Comparison of ENCODE assay signal across 1 cellular context in genomic region chr12:92144045-92144630, GRCh38.
TF ChIP-seq lines count a peak whose summit lies in the region.

No MANE protein-coding gene starts in this region.

TF ChIP-seq in HepG2, 621 proteins besides CTCF, POLR2A, EP300 and RAD21 (continued from another document and continues in another):
- TF ChIP-seq HNF1A (IDR thresholded peaks at IDR 0.05; ENCODE audit: low read depth) (no peak), HNF1A (CRISPR knock-in tag; IDR thresholded peaks at IDR 0.05; ENCODE audit: borderline replicate concordance) (peak; percentile 4; the same call in 1 of the 2 replicates), BCL6 (CRISPR knock-in tag; IDR thresholded peaks at IDR 0.05) (0 out of 2 replicates have a peak, but pooled peaks have one; percentile 20), ZMYM4 (CRISPR knock-in tag; IDR thresholded peaks at IDR 0.05) (peak; percentile 77), ZNF780A (CRISPR knock-in tag; IDR thresholded peaks at IDR 0.05) (0 out of 2 replicates have a peak, but pooled peaks have one; percentile 12), LRRFIP1 (CRISPR knock-in tag; conservative IDR thresholded peaks at IDR 0.05) (no peak), FOXM1 (CRISPR knock-in tag; IDR thresholded peaks at IDR 0.05) (no peak), ZNF34 (CRISPR knock-in tag; IDR thresholded peaks at IDR 0.05; ENCODE audit: borderline replicate concordance) (no peak), ZFP1 (CRISPR knock-in tag; IDR thresholded peaks at IDR 0.05) (no peak), ZSCAN5A (CRISPR knock-in tag; IDR thresholded peaks at IDR 0.05; ENCODE audit: borderline replicate concordance) (no peak), PHF21A (CRISPR knock-in tag; IDR thresholded peaks at IDR 0.05) (peak; percentile 59; the same call in 1 of the 2 replicates), ZNF629 (CRISPR knock-in tag; conservative IDR thresholded peaks at IDR 0.05) (no peak), ZNF142 (CRISPR knock-in tag; IDR thresholded peaks at IDR 0.05) (no peak), KDM3A (CRISPR knock-in tag; IDR thresholded peaks at IDR 0.05; ENCODE audit: low read depth) (no peak), ZNF282 (IDR thresholded peaks at IDR 0.05; ENCODE audit: partially characterized antibody) (no peak), RARA (CRISPR knock-in tag; IDR thresholded peaks at IDR 0.05) (0 out of 2 replicates have a peak, but pooled peaks have one; percentile 12), FOXC1 (CRISPR knock-in tag; IDR thresholded peaks at IDR 0.05; ENCODE audit: borderline replicate concordance) (no peak), ARID5B (CRISPR knock-in tag; IDR thresholded peaks at IDR 0.05) (0 out of 2 replicates have a peak, but pooled peaks have one; percentile 24), HMG20A (CRISPR knock-in tag; IDR thresholded peaks at IDR 0.05; ENCODE audit: borderline replicate concordance) (no peak), SALL1 (CRISPR knock-in tag; IDR thresholded peaks at IDR 0.05) (peak; percentile 23; the same call in 1 of the 2 replicates), ZKSCAN8 (CRISPR knock-in tag; IDR thresholded peaks at IDR 0.05; ENCODE audit: borderline replicate concordance) (no peak), SMC3 (IDR thresholded peaks at IDR 0.05; ENCODE audit: low read length) (peak; percentile 78), ZNF546 (CRISPR knock-in tag; conservative IDR thresholded peaks at IDR 0.05) (no peak), HNF4A (CRISPR knock-in tag; IDR thresholded peaks at IDR 0.05) (peak; percentile 35; the same call in 1 of the 2 replicates), STAG1 (CRISPR knock-in tag; IDR thresholded peaks at IDR 0.05) (peak; percentile 71), ZNF670 (CRISPR knock-in tag; IDR thresholded peaks at IDR 0.05; ENCODE audit: borderline replicate concordance) (0 out of 2 replicates have a peak, but pooled peaks have one; percentile 53), ZNF431 (CRISPR knock-in tag; IDR thresholded peaks at IDR 0.05; ENCODE audit: borderline replicate concordance, low read depth) (no peak), ZBTB1 (CRISPR knock-in tag; IDR thresholded peaks at IDR 0.05; ENCODE audit: borderline replicate concordance) (no peak), KDM4B (CRISPR knock-in tag; IDR thresholded peaks at IDR 0.05) (no peak), SOX6 (IDR thresholded peaks at IDR 0.05) (no peak), SOX6 (CRISPR knock-in tag; IDR thresholded peaks at IDR 0.05) (peak; percentile 7; the same call in 1 of the 2 replicates), XRCC5 (optimal IDR thresholded peaks at IDR 0.05; ENCODE audit: low read length) (peak; percentile 71), HDAC2 (CRISPR knock-in tag; IDR thresholded peaks at IDR 0.05) (0 out of 2 replicates have a peak, but pooled peaks have one; percentile 6), ZNF337 (CRISPR knock-in tag; IDR thresholded peaks at IDR 0.05; ENCODE audit: borderline replicate concordance, low read depth) (no peak), SMAD1 (CRISPR knock-in tag; IDR thresholded peaks at IDR 0.05; ENCODE audit: borderline replicate concordance, low read depth) (no peak), ZNF549 (CRISPR knock-in tag; IDR thresholded peaks at IDR 0.05) (no peak), MYPOP (CRISPR knock-in tag; IDR thresholded peaks at IDR 0.05) (0 out of 2 replicates have a peak, but pooled peaks have one; percentile 4), HOXD1 (CRISPR knock-in tag; IDR thresholded peaks at IDR 0.05) (no peak), ZNF562 (CRISPR knock-in tag; IDR thresholded peaks at IDR 0.05; ENCODE audit: borderline replicate concordance) (no peak), SSRP1 (CRISPR knock-in tag; IDR thresholded peaks at IDR 0.05) (no peak), ZNF383 (CRISPR knock-in tag; IDR thresholded peaks at IDR 0.05; ENCODE audit: borderline replicate concordance) (0 out of 2 replicates have a peak, but pooled peaks have one; percentile 30), MED8 (CRISPR knock-in tag; IDR thresholded peaks at IDR 0.05; ENCODE audit: insufficient replicate concordance) (no peak), ZKSCAN5 (CRISPR knock-in tag; IDR thresholded peaks at IDR 0.05) (no peak), SOX13 (IDR thresholded peaks at IDR 0.05) (no peak), SOX13 (CRISPR knock-in tag; conservative IDR thresholded peaks at IDR 0.05 in 1 of 2, IDR thresholded peaks at IDR 0.05 in 1 of 2) (peak in 1 of 2 experiments; percentile 45; a peak in 2 of 4 replicates), POGZ (CRISPR knock-in tag; IDR thresholded peaks at IDR 0.05) (peak; percentile 46; the same call in 1 of the 2 replicates), ZNF501 (CRISPR knock-in tag; IDR thresholded peaks at IDR 0.05) (0 out of 2 replicates have a peak, but pooled peaks have one; percentile 36), ZNF263 (CRISPR knock-in tag; IDR thresholded peaks at IDR 0.05) (no peak), ZFP36 (IDR thresholded peaks at IDR 0.05; ENCODE audit: borderline replicate concordance, low read depth, low read length, partially characterized antibody) (no peak), ZNF674 (CRISPR knock-in tag; IDR thresholded peaks at IDR 0.05; ENCODE audit: low read depth) (no peak), ZNF563 (CRISPR knock-in tag; IDR thresholded peaks at IDR 0.05) (no peak)
